23 cellular contexts compared by ENCODE assay signal in genomic region chr20:48382304-48382703, GRCh38.
DNase-seq lines count a peak whose midpoint lies in the region; ATAC-seq, FAIRE-seq and TF ChIP-seq lines count a peak whose summit lies in the region.
"Had no signal": no experiment of that assay in that cellular context is flagged by ENCODE, and none has a peak within 500 bp of the region (broad histone marks: within the 10 kb centered on the region; RNA-seq: fewer than 3 reads in every experiment).

No MANE protein-coding gene starts in this region.

- H3K4me1 ChIP-seq in H9 (ENCODE audit: insufficient read depth, low read length): no peaks in the 10 kb centered on the region; the same call in 1 of the 2 replicates
- H3K4me1 ChIP-seq in H1 (replicated peaks in 1 of 4; ENCODE audit: control insufficient read depth in 3 of 4, insufficient read depth in 4 of 4, low read length in 3 of 4): peaks cover 0 to 12% (median 0%) of the 10 kb centered on the region in 4 experiments; a peak in 3 of 7 replicates
- H3K4me1 ChIP-seq: BLaER1 had no signal

- H3K23me2 ChIP-seq in H9 (ENCODE audit: insufficient read length, low read depth, low read length, poor library complexity, severe bottlenecking): no peaks in the 10 kb centered on the region
- H3K23me2 ChIP-seq in H1 (ENCODE audit: low read depth, low read length): peaks cover 6% of the 10 kb centered on the region; the same call in 1 of the 2 replicates

- H3K56ac ChIP-seq in H9 (ENCODE audit: insufficient read length, low read depth, low read length) (no peak overlapping the region), H1 (replicated peaks; ENCODE audit: insufficient read length, low read depth, low read length) (no peak overlapping the region)

- no peak overlapping the region for H4K5ac ChIP-seq in H9 (ENCODE audit: insufficient read length, low read depth, low read length)
- H4K5ac ChIP-seq in H1 (ENCODE audit: insufficient read length, low read depth, low read length): no peak overlapping the region

- no peak for ATAC-seq in stimulated activated naive B cell treated with anti-CD40 and anti-IgM and Interleukin-4, amounts not matched to agents 10 μg/mL and 1 μg/mL and 100 μg/mL, for 72 hours (replicated peaks)
- ATAC-seq: CD8-positive, alpha-beta T cell; HCT116 had no signal

- TF ChIP-seq POLR2A in H1 (IDR thresholded peaks at IDR 0.05; ENCODE audit: control extremely low read depth in 1 of 2, low read depth in 2 of 2, low read length in 2 of 2): no peak

- H3K79me1 ChIP-seq in H9 (ENCODE audit: insufficient read depth, low read depth, low read length, poor library complexity, severe bottlenecking) (no peaks in the 10 kb centered on the region), H1 (ENCODE audit: low read depth, low read length) (no peaks in the 10 kb centered on the region)

- DNase-seq in DMS 273 (lab: John Stamatoyannopoulos, UW; ENCODE audit: unreplicated experiment) (peak; percentile 28), DMS 273 treated with DMSO at 0.1 percent for 48 hours (lab: John Stamatoyannopoulos, UW) (no peak), H9 (no peak), H1 (ENCODE audit: low read depth in 1 of 2, low spot score in 2 of 2) (no peak), NCI-H2029 (lab: John Stamatoyannopoulos, UW) (no peak)
- DNase-seq in stimulated activated naive B cell treated with anti-CD40 and anti-IgM and Interleukin-4, amounts not matched to agents 10 μg/mL and 1 μg/mL and 100 μg/mL, for 72 hours: no peak
- no peak for DNase-seq in activated effector memory CD4-positive, alpha-beta T cell treated with anti-CD3 and anti-CD28 coated beads, Interleukin-2, amount 50 U/mL, for 16 hours
- DNase-seq: Caco-2; CD4-positive, CD25-positive, alpha-beta regulatory T cell; CD8-positive, alpha-beta T cell; DMS53; DMS79 treated with DMSO at 0.1 percent for 48 hours; GF-D8; GOT3; H7 had no signal

- no peaks in the 10 kb centered on the region for H3K36me3 Mint-ChIP-seq in H9 (ENCODE audit: insufficient read depth in 1 of 3, low read depth in 3 of 3)
- no peaks in the 10 kb centered on the region for H3K36me3 Mint-ChIP-seq in stimulated activated naive B cell treated with anti-CD40 and anti-IgM and Interleukin-4, amounts not matched to agents 10 μg/mL and 1 μg/mL and 100 μg/mL, for 72 hours
- H3K36me3 Mint-ChIP-seq: CD4-positive, CD25-positive, alpha-beta regulatory T cell; CD8-positive, alpha-beta T cell had no signal

- H4K20me1 ChIP-seq in H9 (ENCODE audit: control insufficient read depth, insufficient read depth, insufficient read length): no peaks in the 10 kb centered on the region
- peaks cover 0 to 3% of the 10 kb centered on the region in 2 experiments for H4K20me1 ChIP-seq in H1 (replicated peaks in 1 of 2; ENCODE audit: control insufficient read depth in 1 of 2, insufficient read depth in 2 of 2, low read length in 2 of 2)
- H4K20me1 ChIP-seq: BLaER1 had no signal

- peak overlapping the region; percentile 56 for H2BK120ac ChIP-seq in H9 (ENCODE audit: low read depth, low read length, poor library complexity, severe bottlenecking)
- H2BK120ac ChIP-seq in H1 (replicated peaks; ENCODE audit: low read depth, low read length): no peak overlapping the region

- no peak for FAIRE-seq in H1 (lab: Jason Lieb, UNC)
- FAIRE-seq: A204.1, GM12891, GM18507 had no signal

- TF ChIP-seq CTCF in H9 (conservative IDR thresholded peaks at IDR 0.05): no peak
- no peak for TF ChIP-seq CTCF in H1 (IDR thresholded peaks at IDR 0.05; ENCODE audit: control extremely low read depth in 1 of 3, insufficient read depth in 1 of 3, low read depth in 1 of 3, low read length in 3 of 3)

- H3K27ac ChIP-seq in H9 (ENCODE audit: insufficient read length, low read depth, low read length): no peak overlapping the region
- no peak overlapping the region for H3K27ac ChIP-seq in H1 (ENCODE audit: low read depth, low read length)
- H3K27ac ChIP-seq: 22Rv1, BLaER1, C4-2B had no signal

- H3K9ac ChIP-seq in H9 (ENCODE audit: extremely low read depth, insufficient read length, low read length) (no peak overlapping the region), H1 (replicated peaks in 1 of 4; ENCODE audit: extremely low read depth in 1 of 4, low read depth in 3 of 4, low read length in 3 of 4) (no peak overlapping the region)
- H3K9ac ChIP-seq: BLaER1 had no signal

- H2AK5ac ChIP-seq in H9 (ENCODE audit: insufficient read length, low read length) (no peak overlapping the region), H1 (ENCODE audit: low read depth, low read length) (peak overlapping the region; percentile 32; the same call in 1 of the 2 replicates)

- no peak overlapping the region for H2BK12ac ChIP-seq in H9 (ENCODE audit: insufficient read length, low read depth, low read length)
- H2BK12ac ChIP-seq in H1 (ENCODE audit: low read depth, low read length): no peak overlapping the region; the same call in 1 of the 2 replicates

- H3T11ph ChIP-seq in H9 (ENCODE audit: low read length): no peak overlapping the region

- no peaks in the 10 kb centered on the region for H3K27me3 ChIP-seq in H9 (ENCODE audit: insufficient read depth, low read length)
- H3K27me3 ChIP-seq in H1 (replicated peaks in 1 of 4; ENCODE audit: control insufficient read depth in 3 of 4, extremely low read depth in 1 of 4, insufficient read depth in 3 of 4, low read length in 3 of 4): no peaks in the 10 kb centered on the region
- H3K27me3 ChIP-seq: BLaER1 had no signal

- H3K9me3 ChIP-seq in H9 (ENCODE audit: control insufficient read depth, low read depth, low read length) (no peaks in the 10 kb centered on the region), H1 (ENCODE audit: insufficient read depth in 2 of 2, low read depth in 1 of 2, low read length in 1 of 2) (no peaks in the 10 kb centered on the region)
- H3K9me3 ChIP-seq: BLaER1, Caco-2 had no signal

- H2AFZ ChIP-seq in H9 (ENCODE audit: low read length): no peak overlapping the region
- no peak overlapping the region for H2AFZ ChIP-seq in H1 (ENCODE audit: low read length)

- no peak overlapping the region for H3K14ac ChIP-seq in H9 (ENCODE audit: insufficient read depth, low read length)
- H3K14ac ChIP-seq in H1 (ENCODE audit: insufficient read length): no peak overlapping the region

- no peak overlapping the region for H3K4me3 ChIP-seq in H1 (ENCODE audit: extremely low read depth in 1 of 4, insufficient read depth in 2 of 4, low read depth in 3 of 4, low read length in 4 of 4)
- H3K4me3 ChIP-seq: BLaER1 had no signal

- no peak overlapping the region for H3K4ac ChIP-seq in H9 (ENCODE audit: low read depth, low read length)
- no peak overlapping the region for H3K4ac ChIP-seq in H1 (replicated peaks; ENCODE audit: insufficient read length, low read depth, low read length)

- H3K4me3 Mint-ChIP-seq in H9: no peak overlapping the region
- H3K4me3 Mint-ChIP-seq in stimulated activated naive B cell treated with anti-CD40 and anti-IgM and Interleukin-4, amounts not matched to agents 10 μg/mL and 1 μg/mL and 100 μg/mL, for 72 hours: no peak overlapping the region
- H3K4me3 Mint-ChIP-seq: B cell; CD4-positive, CD25-positive, alpha-beta regulatory T cell; CD8-positive, alpha-beta T cell had no signal

- H3K4me2 ChIP-seq in H9 (ENCODE audit: insufficient read depth, insufficient read length, low read length) (no peak overlapping the region), H1 (ENCODE audit: insufficient read depth in 1 of 2, low read depth in 2 of 2, low read length in 2 of 2) (no peak overlapping the region)
- H3K4me2 ChIP-seq: BLaER1 had no signal

- POLR2A ChIA-PET in H1 (lab: Charles Lee; ENCODE audit: partially characterized antibody): no interaction called here

- TF ChIP-seq EP300 in H1 (IDR thresholded peaks at IDR 0.05; ENCODE audit: borderline replicate concordance in 1 of 2, low read depth in 2 of 2, low read length in 2 of 2): no peak

- no peak for TF ChIP-seq RAD21 in H1 (IDR thresholded peaks at IDR 0.05 in 1 of 2, conservative IDR thresholded peaks at IDR 0.05 in 1 of 2; ENCODE audit: low read depth in 2 of 2, low read length in 2 of 2)

- peaks cover 4% of the 10 kb centered on the region; the same call in 1 of the 2 replicates for H3K27me3 Mint-ChIP-seq in H9 (ENCODE audit: low read depth)
- peaks cover 39 to 54% of the 10 kb centered on the region in 2 donors for H3K27me3 Mint-ChIP-seq in stimulated activated naive B cell treated with anti-CD40 and anti-IgM and Interleukin-4, amounts not matched to agents 10 μg/mL and 1 μg/mL and 100 μg/mL, for 72 hours

- no peak overlapping the region for H2BK15ac ChIP-seq in H9 (ENCODE audit: low read depth, low read length)
- H2BK15ac ChIP-seq in H1 (ENCODE audit: low read length): no peak overlapping the region

- H2BK5ac ChIP-seq in H9 (ENCODE audit: insufficient read length, low read length) (no peak overlapping the region), H1 (ENCODE audit: low read depth, low read length) (no peak overlapping the region)

- CTCF ChIA-PET in H1 (lab: Charles Lee; ENCODE audit: partially characterized antibody): interaction anchor here (1.4 to 2.7 kb wide), 3 partner anchors 9 to 31 kb away, joined by 3 to 10 read pairs (median 5); no protein-coding TSS in a partner anchor

- peaks cover 24 to 27% of the 10 kb centered on the region in 2 experiments for H3K4me1 Mint-ChIP-seq in H9
- no peaks in the 10 kb centered on the region for H3K4me1 Mint-ChIP-seq in stimulated activated naive B cell treated with anti-CD40 and anti-IgM and Interleukin-4, amounts not matched to agents 10 μg/mL and 1 μg/mL and 100 μg/mL, for 72 hours
- H3K4me1 Mint-ChIP-seq: B cell; CD4-positive, CD25-positive, alpha-beta regulatory T cell had no signal

- no CpG with 5 or more reads among the region's 5 CpGs for WGBS in H9 (ENCODE audit: extremely low coverage, insufficient read length, low lambda C conversion rate)
- 79% methylated on average over 5 of the region's 5 CpGs; no CpG with 5 or more reads in 1 of the 2 experiments for WGBS in H1 (ENCODE audit: extremely low coverage in 1 of 2, insufficient coverage in 1 of 2, insufficient read length in 1 of 2, insufficient replicate concordance in 2 of 2, low coverage in 1 of 2, low lambda C conversion rate in 2 of 2, missing lambda C conversion rate in 1 of 2), 2 experiments

- H3K18ac ChIP-seq in H9 (ENCODE audit: insufficient read length, low read depth, low read length): no peak overlapping the region
- H3K18ac ChIP-seq in H1 (ENCODE audit: extremely low read depth, low read length): no peak overlapping the region

- H3K9me3 Mint-ChIP-seq in H9: no peaks in the 10 kb centered on the region
- no peaks in the 10 kb centered on the region for H3K9me3 Mint-ChIP-seq in stimulated activated naive B cell treated with anti-CD40 and anti-IgM and Interleukin-4, amounts not matched to agents 10 μg/mL and 1 μg/mL and 100 μg/mL, for 72 hours
- H3K9me3 Mint-ChIP-seq: CD8-positive, alpha-beta T cell had no signal

- H4K91ac ChIP-seq in H9 (ENCODE audit: insufficient read length, low read depth, low read length) (no peak overlapping the region), H1 (replicated peaks; ENCODE audit: insufficient read length, low read length) (no peak overlapping the region)

- H3K23ac ChIP-seq in H9 (ENCODE audit: insufficient read length, low read depth, low read length) (no peak overlapping the region), H1 (ENCODE audit: insufficient read length) (no peak overlapping the region)

- H3K79me2 ChIP-seq in H9 (ENCODE audit: insufficient read depth, low read length) (no peaks in the 10 kb centered on the region), H1 (ENCODE audit: control insufficient read depth in 1 of 2, insufficient read depth in 2 of 2, low read length in 2 of 2) (no peaks in the 10 kb centered on the region)

- no peak overlapping the region for H3K27ac Mint-ChIP-seq in H9
- peak overlapping the region; percentile 45 for H3K27ac Mint-ChIP-seq in stimulated activated naive B cell treated with anti-CD40 and anti-IgM and Interleukin-4, amounts not matched to agents 10 μg/mL and 1 μg/mL and 100 μg/mL, for 72 hours
- H3K27ac Mint-ChIP-seq: B cell; CD4-positive, CD25-positive, alpha-beta regulatory T cell; CD8-positive, alpha-beta T cell had no signal

- H2BK20ac ChIP-seq in H9 (ENCODE audit: low read depth, low read length, poor library complexity, severe bottlenecking) (no peak overlapping the region), H1 (ENCODE audit: low read length) (no peak overlapping the region)

- H4K8ac ChIP-seq in H9 (replicated peaks; ENCODE audit: insufficient read length, low read depth, low read length) (no peak overlapping the region), H1 (ENCODE audit: extremely low read depth, insufficient read depth, low read length) (no peak overlapping the region)

- no peaks in the 10 kb centered on the region for H3K36me3 ChIP-seq in H1 (ENCODE audit: control insufficient read depth in 2 of 4, insufficient read depth in 4 of 4, low read length in 3 of 4)
- H3K36me3 ChIP-seq: BLaER1 had no signal
